ENCODE assay signal across 9 cellular contexts in genomic region chr12:55708695-55709233, GRCh38. TPM values are rescaled to one million over a fixed set of nuclear protein-coding genes. Genes with fewer than 3 reads are reported as not detected.
DNase-seq lines count a peak whose midpoint lies in the region; ATAC-seq, FAIRE-seq and TF ChIP-seq lines count a peak whose summit lies in the region.
"Had no signal": no experiment of that assay in that cellular context is flagged by ENCODE, and none has a peak within 500 bp of the region (broad histone marks: within the 10 kb centered on the region; RNA-seq: fewer than 3 reads in every experiment).

No MANE protein-coding gene starts in this region.

- H4K20me1 ChIP-seq in GM23338 (replicated peaks; ENCODE audit: insufficient read depth) = peaks cover 3% of the 10 kb centered on the region; the same call in 1 of the 2 replicates

- peaks cover 16% of the 10 kb centered on the region; the same call in 1 of the 2 replicates for H3K27me3 ChIP-seq in GM23338 (ENCODE audit: insufficient read depth)
- no peaks in the 10 kb centered on the region for H3K27me3 ChIP-seq in gastrocnemius medialis

- H3K4me1 Mint-ChIP-seq in GM23338 (peaks cover 38% of the 10 kb centered on the region), activated B cell treated with CpG ODN at 0.5 μM for 24 hours (peaks cover 23% of the 10 kb centered on the region)

- H3K9me3 Mint-ChIP-seq in GM23338 (no peaks in the 10 kb centered on the region), activated B cell treated with CpG ODN at 0.5 μM for 24 hours (no peaks in the 10 kb centered on the region)

- peak overlapping the region; percentile 95; the same call in 1 of the 2 replicates for H2AFZ ChIP-seq in GM23338

- POLR2A ChIA-PET in activated B cell treated with CpG ODN at 0.5 μM for 24 hours (lab: Charles Lee) = no interaction called here

- no peaks in the 10 kb centered on the region for H3K36me3 Mint-ChIP-seq in GM23338 (ENCODE audit: low read depth)
- no peaks in the 10 kb centered on the region for H3K36me3 Mint-ChIP-seq in activated B cell treated with CpG ODN at 0.5 μM for 24 hours (ENCODE audit: low read depth)

- H3K27me3 Mint-ChIP-seq in GM23338 (ENCODE audit: insufficient read depth, low read depth, poor library complexity) (peaks cover 20% of the 10 kb centered on the region), activated B cell treated with CpG ODN at 0.5 μM for 24 hours (peaks cover 4% of the 10 kb centered on the region)

- H3K4me3 ChIP-seq in GM23338 (peak overlapping the region; percentile 97), gastrocnemius medialis (peak overlapping the region; percentile 59 to 79 (median 68))

- intact Hi-C loops in activated B cell treated with CpG ODN at 0.5 μM for 24 hours (cut with micrococcal nuclease) (no loop called here), left ventricle myocardium superior (cut with micrococcal nuclease) (no loop called here), gastrocnemius medialis (cut with DNase I; ENCODE audit: low total_unique reads) (loop anchor here (10.0 kb wide), 1 partner anchor 1424 kb away; the partner anchor contains the start of genes CBX5 and HNRNPA1)

- no peak for FAIRE-seq in GM12892 (lab: Jason Lieb, UNC)

- TF ChIP-seq POLR2A in gastrocnemius medialis (IDR thresholded peaks at IDR 0.05) = peak in 1 of 2 donors; percentile 16
- no peak for TF ChIP-seq POLR2A in GM12892 (IDR thresholded peaks at IDR 0.05; ENCODE audit: low read depth, low read length)

- no peak for DNase-seq in GM23338 (ENCODE audit: low spot score)
- no peak for DNase-seq in activated B cell treated with CpG ODN at 0.5 μM for 24 hours
- DNase-seq in left ventricle myocardium superior = peak; percentile 69
- DNase-seq in gastrocnemius medialis = peak in 1 of 2 donors; percentile 57
- DNase-seq in HT-29 (ENCODE audit: low spot score) = no peak
- no peak for DNase-seq in GM12892 (ENCODE audit: insufficient read length)
- no peak for DNase-seq in ACHN
- DNase-seq: NCI-H526 had no signal

- in situ Hi-C loops in gastrocnemius medialis (cut with MboI; ENCODE audit: low sequenced_read_pairs in 4 of 4) = loop anchor here in 1 of 4 donors (25.0 kb wide), 1 partner anchor 1721 kb away; the partner anchor contains the start of gene HOXC10
- in situ Hi-C loops in ACHN (cut with HindIII; ENCODE audit: low pct_ligation_motif_present, low pct_unique_long_range_greater_than_20kb, low sequenced_read_pairs) = no loop called here

- peaks cover 7% of the 10 kb centered on the region; the same call in 1 of the 2 replicates for H3F3A ChIP-seq in GM23338 (replicated peaks; ENCODE audit: low read depth)

- H3K4me3 Mint-ChIP-seq in GM23338 (peak overlapping the region; percentile 88), activated B cell treated with CpG ODN at 0.5 μM for 24 hours (peak overlapping the region; percentile 86)

- H3K27ac Mint-ChIP-seq in GM23338 (peak overlapping the region; percentile 87), activated B cell treated with CpG ODN at 0.5 μM for 24 hours (no peak overlapping the region)

- peak overlapping the region; percentile 77 for H3K4me2 ChIP-seq in GM23338

- no peaks in the 10 kb centered on the region for H3K9me3 ChIP-seq in gastrocnemius medialis

- ATAC-seq in GM23338 (no peak), activated B cell treated with CpG ODN at 0.5 μM for 24 hours (ENCODE audit: low read depth) (no peak), left ventricle myocardium superior (peak; percentile 56), gastrocnemius medialis (no peak), HG02623 (IDR thresholded peaks at IDR 0.05; ENCODE audit: unreplicated experiment) (no peak)

- H3K79me2 ChIP-seq in GM23338 (replicated peaks; ENCODE audit: insufficient read depth) = peaks cover 28% of the 10 kb centered on the region

- H3K36me3 ChIP-seq in GM23338 (ENCODE audit: insufficient read depth) = no peaks in the 10 kb centered on the region
- no peaks in the 10 kb centered on the region for H3K36me3 ChIP-seq in gastrocnemius medialis

- H3K9me2 ChIP-seq in GM23338 (ENCODE audit: insufficient read depth) = no peaks in the 10 kb centered on the region

- H3K27ac ChIP-seq in GM23338 (ENCODE audit: low read depth) (0 out of 2 replicates have a peak overlapping the region, but pooled peaks have one; percentile 57), gastrocnemius medialis (peak overlapping the region; percentile 87 to 96 (median 92))

- CTCF ChIA-PET in activated B cell treated with CpG ODN at 0.5 μM for 24 hours (lab: Charles Lee) = no interaction called here

- peaks cover 26% of the 10 kb centered on the region for H3K4me1 ChIP-seq in GM23338 (ENCODE audit: insufficient read depth)
- H3K4me1 ChIP-seq in gastrocnemius medialis = peaks cover 69 to 84% of the 10 kb centered on the region in 2 donors

- no peak for TF ChIP-seq CTCF in GM23338 (conservative IDR thresholded peaks at IDR 0.05; ENCODE audit: low read depth in 2 of 2)
- no peak for TF ChIP-seq CTCF in activated B cell treated with CpG ODN at 0.5 μM for 24 hours (IDR thresholded peaks at IDR 0.05)
- no peak for TF ChIP-seq CTCF in gastrocnemius medialis (IDR thresholded peaks at IDR 0.05 in 4 of 5, conservative IDR thresholded peaks at IDR 0.05 in 1 of 5)

TF ChIP-seq in GM23338, 12 proteins besides CTCF, POLR2A, EP300 and RAD21 (continues in another document):
- TF ChIP-seq STAT1 (IDR thresholded peaks at IDR 0.05; ENCODE audit: unreplicated experiment) = no peak
- TF ChIP-seq JUNB (IDR thresholded peaks at IDR 0.05; ENCODE audit: unreplicated experiment) = no peak
- no peak for TF ChIP-seq POLR2AphosphoS5 (IDR thresholded peaks at IDR 0.05; ENCODE audit: low read depth)
- TF ChIP-seq EZH2 (IDR thresholded peaks at IDR 0.05; ENCODE audit: low read depth, unreplicated experiment) = no peak
- no peak for TF ChIP-seq REST (IDR thresholded peaks at IDR 0.05; ENCODE audit: unreplicated experiment)
- no peak for TF ChIP-seq NANOG (IDR thresholded peaks at IDR 0.05; ENCODE audit: borderline replicate concordance)

RNA-seq across cellular contexts. Expression of gene ITGA7, which starts 1.1 kb away (rescaled TPM):
- total RNA-seq in GM23338 (2014; rRNA removed; shearing (Covaris generic)) = 45.3 and 49.1 TPM in 2 replicates
- 17.4 and 20.0 TPM in 2 replicates for polyA plus RNA-seq in GM23338 (2016; fragmentation: Nextera tagmentation; extraction: Ambion mirVana)
- total RNA-seq in activated B cell treated with CpG ODN at 0.5 μM for 24 hours = 1.4 and 2.1 TPM in 2 replicates
- 488 TPM for total RNA-seq in left ventricle myocardium superior
- 100 to 1,000 TPM in 2 of 4 donors, 10 to 100 TPM in 2; 69.7 to 206 (median 92.0) TPM for total RNA-seq in gastrocnemius medialis
- 4.6 and 4.7 TPM in 2 replicates for total RNA-seq in HT-29 (2014; rRNA removed; shearing (Covaris generic))
- polyA plus RNA-seq in GM12892 (2012; ENCODE audit: missing spikeins) = 2.2 TPM

RNA-seq across cellular contexts. Expression of gene BLOC1S1, which starts 7.1 kb away (rescaled TPM):
- total RNA-seq in GM23338 (2014; rRNA removed; shearing (Covaris generic)) = 52.3 and 68.3 TPM in 2 replicates
- polyA plus RNA-seq in GM23338 (2016; fragmentation: Nextera tagmentation; extraction: Ambion mirVana) = 174 and 198 TPM in 2 replicates
- 91.0 and 104 TPM in 2 replicates for total RNA-seq in activated B cell treated with CpG ODN at 0.5 μM for 24 hours
- 124 TPM for total RNA-seq in left ventricle myocardium superior
- total RNA-seq in gastrocnemius medialis = 100 to 1,000 TPM; 255 to 434 (median 300) TPM
- total RNA-seq in HT-29 (2014; rRNA removed; shearing (Covaris generic)) = 165 and 169 TPM in 2 replicates
- polyA plus RNA-seq in GM12892 (2012; ENCODE audit: missing spikeins) = 87.6 TPM

RNA-seq across cellular contexts. Expression of gene RDH5, which starts 11.4 kb away (rescaled TPM):
- total RNA-seq in GM23338 (2014; rRNA removed; shearing (Covaris generic)) = 1.7 and 7.5 TPM in 2 replicates
- 3.9 and 5.4 TPM in 2 replicates for polyA plus RNA-seq in GM23338 (2016; fragmentation: Nextera tagmentation; extraction: Ambion mirVana)
- 10.3 and 16.5 TPM in 2 replicates for total RNA-seq in activated B cell treated with CpG ODN at 0.5 μM for 24 hours
- total RNA-seq in left ventricle myocardium superior = 13.5 TPM
- total RNA-seq in gastrocnemius medialis = 10 to 100 TPM in 1 of 4 donors, 1 to 10 TPM in 3; 3.8 to 10.3 (median 7.5) TPM
- total RNA-seq in HT-29 (2014; rRNA removed; shearing (Covaris generic)) = 5.3 and 5.7 TPM in 2 replicates
- polyA plus RNA-seq in GM12892 (2012; ENCODE audit: missing spikeins) = 3.9 TPM

RNA-seq across cellular contexts. Expression of gene CD63, which starts 20.0 kb away (rescaled TPM):
- total RNA-seq in GM23338 (2014; rRNA removed; shearing (Covaris generic)) = 294 and 307 TPM in 2 replicates
- 670 and 685 TPM in 2 replicates for polyA plus RNA-seq in GM23338 (2016; fragmentation: Nextera tagmentation; extraction: Ambion mirVana)
- total RNA-seq in activated B cell treated with CpG ODN at 0.5 μM for 24 hours (104 and 111 TPM in 2 replicates), left ventricle myocardium superior (733 TPM), gastrocnemius medialis (1,000 to 10,000 TPM in 1 of 4 donors, 100 to 1,000 TPM in 3; 423 to 1,107 (median 634) TPM)
- total RNA-seq in HT-29 (2014; rRNA removed; shearing (Covaris generic)) = 867 and 895 TPM in 2 replicates
- polyA plus RNA-seq in GM12892 (2012; ENCODE audit: missing spikeins) = 131 TPM

RNA-seq across cellular contexts. Expression of gene GDF11, which starts 34.2 kb away (rescaled TPM):
- 12.5 and 12.6 TPM in 2 replicates for total RNA-seq in GM23338 (2014; rRNA removed; shearing (Covaris generic))
- polyA plus RNA-seq in GM23338 (2016; fragmentation: Nextera tagmentation; extraction: Ambion mirVana) = 3.7 and 3.8 TPM in 2 replicates
- total RNA-seq in activated B cell treated with CpG ODN at 0.5 μM for 24 hours (5.2 and 6.4 TPM in 2 replicates), left ventricle myocardium superior (8.9 TPM), gastrocnemius medialis (1 to 10 TPM in 2 of 4 donors, under 1 TPM in 2; 0.17 to 4.4 (median 1.1) TPM)
- 2.0 and 3.8 TPM in 2 replicates for total RNA-seq in HT-29 (2014; rRNA removed; shearing (Covaris generic))
- polyA plus RNA-seq in GM12892 (2012; ENCODE audit: missing spikeins) = 3.0 TPM
